15 cellular contexts compared by ENCODE assay signal in the genomic region with DNA sequence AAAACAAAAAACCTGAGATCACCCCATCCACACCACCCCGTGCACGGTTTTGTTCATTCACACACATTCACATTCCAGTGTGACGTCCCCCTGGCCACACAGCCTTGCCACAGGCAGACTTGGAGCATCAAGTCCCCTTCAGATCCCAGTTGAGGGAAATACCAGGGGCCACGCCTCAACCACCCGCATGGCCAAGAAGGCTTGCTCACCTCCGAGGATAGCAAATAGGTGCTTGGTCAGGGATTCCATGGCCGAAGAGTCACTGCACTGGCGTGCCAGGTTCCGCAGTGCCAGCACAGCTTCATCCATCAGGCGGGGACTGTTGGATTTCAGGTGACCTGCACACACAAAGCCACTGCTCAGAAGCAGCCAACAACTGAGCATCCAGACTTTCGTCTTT. TPM values are rescaled to one million over a fixed set of nuclear protein-coding genes. Genes with fewer than 3 reads are reported as not detected.
DNase-seq lines count a peak whose midpoint lies in the region; ATAC-seq and TF ChIP-seq lines count a peak whose summit lies in the region.
"Had no signal": no experiment of that assay in that cellular context is flagged by ENCODE, and none has a peak within 500 bp of the region (broad histone marks: within the 10 kb centered on the region; RNA-seq: fewer than 3 reads in every experiment).

No MANE protein-coding gene starts in this region.

- H3K27ac ChIP-seq in Karpas-422 (ENCODE audit: low read length) (peak overlapping the region; percentile 31), psoas muscle (no peak overlapping the region), endodermal cell (ENCODE audit: low read depth, low read length) (no peak overlapping the region)
- H3K27ac ChIP-seq: A549 had no signal

- no peaks in the 10 kb centered on the region for H3K4me1 Mint-ChIP-seq in endodermal cell
- H3K4me1 Mint-ChIP-seq: CD4-positive, CD25-positive, alpha-beta regulatory T cell; H9 had no signal

- H3K27me3 ChIP-seq in Karpas-422 (ENCODE audit: low read length) (no peaks in the 10 kb centered on the region), psoas muscle (ENCODE audit: insufficient read depth in 3 of 3, low read length in 2 of 3) (no peaks in the 10 kb centered on the region), endodermal cell (ENCODE audit: control insufficient read depth, insufficient read depth, low read length, poor library complexity, severe bottlenecking) (no peaks in the 10 kb centered on the region)
- H3K27me3 ChIP-seq: BE2C had no signal

- ATAC-seq in psoas muscle, result peak in 3 of 4 donors; percentile 48 to 80 (median 75)
- ATAC-seq: A549 had no signal

- H3K36me3 Mint-ChIP-seq in endodermal cell (ENCODE audit: low read depth), result peaks cover 79% of the 10 kb centered on the region

- H3K9me2 ChIP-seq in Karpas-422 (replicated peaks; ENCODE audit: insufficient read depth, low read length), result no peaks in the 10 kb centered on the region

- H3K9me3 ChIP-seq in Karpas-422 (ENCODE audit: low read length) (no peaks in the 10 kb centered on the region), psoas muscle (no peaks in the 10 kb centered on the region), endodermal cell (ENCODE audit: control insufficient read depth, low read length) (no peaks in the 10 kb centered on the region)
- H3K9me3 ChIP-seq: A549, BE2C had no signal

- no peak for TF ChIP-seq CTCF in psoas muscle (IDR thresholded peaks at IDR 0.05)
- no peak for TF ChIP-seq CTCF in endodermal cell (conservative IDR thresholded peaks at IDR 0.05)

- no peaks in the 10 kb centered on the region for H3K9me3 Mint-ChIP-seq in endodermal cell
- H3K9me3 Mint-ChIP-seq: CD4-positive, CD25-positive, alpha-beta regulatory T cell; H9 had no signal

- no peaks in the 10 kb centered on the region for H3K79me2 ChIP-seq in Karpas-422 (ENCODE audit: low read length)

- H3K4me1 ChIP-seq in Karpas-422 (ENCODE audit: low read length) (peaks cover 16% of the 10 kb centered on the region), psoas muscle (no peaks in the 10 kb centered on the region), endodermal cell (ENCODE audit: control insufficient read depth, insufficient read depth, low read length) (no peaks in the 10 kb centered on the region)
- H3K4me1 ChIP-seq: A549, BE2C had no signal

- intact Hi-C loops in psoas muscle (cut with DNase I), result loop anchor here in 1 of 2 donors (5.0 kb wide), 1 partner anchor 38 kb away; no protein-coding TSS in a partner anchor

- H3K4me3 ChIP-seq in Karpas-422 (ENCODE audit: low read length) (no peak overlapping the region), psoas muscle (no peak overlapping the region), endodermal cell (ENCODE audit: low read length) (no peak overlapping the region)
- H3K4me3 ChIP-seq: A549, GM12878 had no signal

- WGBS in psoas muscle, 3 donors, result 84 to 87% (median 84%) methylated on average over 11 of the region's 11 CpGs
- WGBS in endodermal cell (ENCODE audit: insufficient coverage in 1 of 2, insufficient read length in 1 of 2), 2 experiments, result 92 to 100% methylated on average over 11 of the region's 11 CpGs

- no peak overlapping the region for H3K9ac ChIP-seq in Karpas-422 (ENCODE audit: low read length)
- no peak overlapping the region for H3K9ac ChIP-seq in endodermal cell (ENCODE audit: extremely low read depth, low read length, poor library complexity, severe bottlenecking)

- DNase-seq in Karpas-422 (no peak), astrocyte of the hippocampus (ENCODE audit: low read depth, low spot score) (peak; percentile 42), psoas muscle (no peak), NCI-H1436 (lab: John Stamatoyannopoulos, UW) (no peak), GF-D8 (lab: John Stamatoyannopoulos, UW) (no peak), endodermal cell (no peak)
- DNase-seq: BE2C; Calu3; CD4-positive, CD25-positive, alpha-beta regulatory T cell; DMS 273 treated with DMSO at 0.1 percent for 48 hours; GOT3; H9; IMR-90 had no signal

- H3K27me3 Mint-ChIP-seq in endodermal cell (ENCODE audit: insufficient read depth), result no peaks in the 10 kb centered on the region
- H3K27me3 Mint-ChIP-seq: CD4-positive, CD25-positive, alpha-beta regulatory T cell had no signal

- no peak overlapping the region for H2AFZ ChIP-seq in Karpas-422 (ENCODE audit: low read length)

- H4K20me1 ChIP-seq in Karpas-422 (ENCODE audit: insufficient read depth, low read depth, low read length), result no peaks in the 10 kb centered on the region

- no peak overlapping the region for H3K4me3 Mint-ChIP-seq in endodermal cell
- H3K4me3 Mint-ChIP-seq: CD4-positive, CD25-positive, alpha-beta regulatory T cell; H9 had no signal

- peaks cover 41% of the 10 kb centered on the region for H3K36me3 ChIP-seq in Karpas-422 (ENCODE audit: insufficient read depth, low read length)
- H3K36me3 ChIP-seq in psoas muscle (ENCODE audit: insufficient read depth in 1 of 2, low read depth in 1 of 2), result peaks cover 26 to 100% of the 10 kb centered on the region in 2 donors
- peaks cover 93% of the 10 kb centered on the region for H3K36me3 ChIP-seq in endodermal cell (ENCODE audit: control insufficient read depth, insufficient read depth, low read length)

- H3K27ac Mint-ChIP-seq in endodermal cell, result no peak overlapping the region
- H3K27ac Mint-ChIP-seq: CD4-positive, CD25-positive, alpha-beta regulatory T cell had no signal

- no peak overlapping the region for H3K4me2 ChIP-seq in Karpas-422 (ENCODE audit: low read depth, low read length, poor library complexity, severe bottlenecking)
- H3K4me2 ChIP-seq: A549 had no signal

RNA-seq across cellular contexts. Expression of a gene that starts 19.0 kb away (rescaled TPM):
- total RNA-seq in Karpas-422 (2014; rRNA removed; shearing (Covaris generic); ENCODE audit: low replicate concordance), result 53.6 and 75.2 TPM in 2 replicates
- total RNA-seq in psoas muscle, result 10 to 100 TPM; 63.1 to 80.9 (median 68.6) TPM
- polyA plus RNA-seq in psoas muscle, result 10 to 100 TPM; 19.6 to 55.7 (median 43.2) TPM
- 100 to 1,000 TPM; 133 to 143 TPM for total RNA-seq in endodermal cell
- 51.2 TPM for polyA plus RNA-seq in endodermal cell (2013, experiment 1 of 2)
- polyA plus RNA-seq in endodermal cell (2013, experiment 2 of 2), result 52.7 TPM

RNA-seq across cellular contexts. Expression of a gene that starts 25.4 kb away (rescaled TPM):
- 4,777 and 6,150 TPM in 2 replicates for total RNA-seq in Karpas-422 (2014; rRNA removed; shearing (Covaris generic); ENCODE audit: low replicate concordance)
- total RNA-seq in psoas muscle (1,000 to 10,000 TPM in 3 of 4 donors, 100 to 1,000 TPM in 1; 662 to 1,479 (median 1,333) TPM), endodermal cell (1,000 to 10,000 TPM; 2,153 to 2,485 TPM)
- 1,000 to 10,000 TPM; 2,571 to 2,845 (median 2,673) TPM for polyA plus RNA-seq in psoas muscle
- 3,202 TPM for polyA plus RNA-seq in endodermal cell (2013, experiment 1 of 2)
- 2,907 TPM for polyA plus RNA-seq in endodermal cell (2013, experiment 2 of 2)

RNA-seq across cellular contexts. Expression of a gene that starts 59.0 kb away (rescaled TPM):
- total RNA-seq in Karpas-422 (2014; rRNA removed; shearing (Covaris generic); ENCODE audit: low replicate concordance), result 18.9 and 29.4 TPM in 2 replicates
- 10 to 100 TPM; 24.0 to 38.7 (median 35.6) TPM for total RNA-seq in psoas muscle
- 10 to 100 TPM; 18.9 to 33.2 (median 31.1) TPM for polyA plus RNA-seq in psoas muscle
- 10 to 100 TPM; 32.4 to 36.6 TPM for total RNA-seq in endodermal cell
- 25.7 TPM for polyA plus RNA-seq in endodermal cell (2013, experiment 1 of 2)
- polyA plus RNA-seq in endodermal cell (2013, experiment 2 of 2), result 28.0 TPM
